Comparison of ENCODE assay signal across 1 cellular context in the genomic region with DNA sequence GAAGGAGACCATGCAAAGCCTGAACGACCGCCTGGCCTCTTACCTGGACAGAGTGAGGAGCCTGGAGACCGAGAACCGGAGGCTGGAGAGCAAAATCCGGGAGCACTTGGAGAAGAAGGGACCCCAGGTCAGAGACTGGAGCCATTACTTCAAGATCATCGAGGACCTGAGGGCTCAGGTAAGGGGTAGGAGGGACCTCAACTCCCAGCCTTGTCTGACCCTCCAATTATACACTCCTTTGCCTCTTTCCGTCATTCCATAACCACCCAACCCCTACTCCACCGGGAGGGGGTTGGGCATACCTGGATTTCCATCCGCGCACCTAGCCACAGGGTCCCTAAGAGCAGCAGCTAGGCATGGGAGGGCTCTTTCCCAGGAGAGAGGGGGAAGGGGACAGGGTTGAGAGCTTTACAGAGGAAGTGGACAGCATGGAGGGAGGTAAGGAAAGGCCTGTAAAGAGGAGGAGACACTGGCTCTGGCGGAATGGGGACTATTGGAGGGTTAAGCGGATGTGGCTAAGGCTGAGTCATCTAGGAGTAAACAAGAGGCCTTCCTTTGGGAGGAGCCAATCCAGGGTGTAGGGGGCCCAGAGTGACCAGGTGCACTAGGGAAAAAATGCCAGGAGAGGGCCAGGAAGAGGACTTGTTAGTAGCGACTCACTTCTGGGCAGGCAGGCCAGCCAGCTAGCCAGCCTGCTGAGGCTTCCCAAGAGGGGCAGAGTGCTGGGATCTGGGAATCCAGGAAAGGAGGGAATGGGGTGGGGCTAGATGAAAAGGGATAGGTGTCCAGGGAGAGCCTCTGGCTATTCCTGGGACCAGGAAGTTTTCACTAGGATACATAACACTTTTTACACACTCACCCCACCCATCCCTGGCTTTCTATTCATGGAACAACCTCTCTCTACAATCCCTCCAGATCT.
TF ChIP-seq lines count a peak whose summit lies in the region.

No MANE protein-coding gene starts in this region.

TF ChIP-seq in GM12878, 131 proteins besides CTCF, POLR2A, EP300 and RAD21:
- TF ChIP-seq STAT3 (IDR thresholded peaks at IDR 0.05; ENCODE audit: low read depth, low read length) (no peak), TCF12 (IDR thresholded peaks at IDR 0.05; ENCODE audit: low read depth, low read length) (peak; percentile 24; the same call in 1 of the 2 replicates)
TF ChIP-seq in GM12878: peak in this region for 1.
